In genomic region chr14:24194873-24195185, GRCh38 we compare ENCODE assay signal across 9 cellular contexts. TPM values are rescaled to one million over a fixed set of nuclear protein-coding genes. Genes with fewer than 3 reads are reported as not detected.
A peak's percentile ranks its signal among the peaks of the same experiment; 100 is the strongest.
DNase-seq lines count a peak whose midpoint lies in the region; ATAC-seq and TF ChIP-seq lines count a peak whose summit lies in the region.
"Had no signal": no experiment of that assay in that cellular context is flagged by ENCODE, and none has a peak within 500 bp of the region (broad histone marks: within the 10 kb centered on the region; RNA-seq: fewer than 3 reads in every experiment).

No MANE protein-coding gene starts in this region.

- TF ChIP-seq CTCF in cardiac muscle cell (IDR thresholded peaks at IDR 0.05; ENCODE audit: low read depth, low read length) (no peak), cardiac fibroblast (IDR thresholded peaks at IDR 0.05; ENCODE audit: low read depth, low read length) (no peak), vagina (IDR thresholded peaks at IDR 0.05) (no peak)

- TF ChIP-seq POLR2A in vagina (IDR thresholded peaks at IDR 0.05), result no peak

- H3K4me1 ChIP-seq in cardiac muscle cell (ENCODE audit: low read depth) (peaks cover 4% of the 10 kb centered on the region), mononuclear cell (ENCODE audit: insufficient read depth, low read length) (peaks cover 36% of the 10 kb centered on the region), vagina (peaks cover 39% of the 10 kb centered on the region)

- H3K9me3 ChIP-seq in cardiac muscle cell (ENCODE audit: low read depth) (no peaks in the 10 kb centered on the region), mononuclear cell (ENCODE audit: low read depth, low read length) (no peaks in the 10 kb centered on the region), vagina (no peaks in the 10 kb centered on the region)

- ATAC-seq in left cardiac atrium, result no peak
- no peak for ATAC-seq in GM18870 (IDR thresholded peaks at IDR 0.05; ENCODE audit: unreplicated experiment)

- H3K36me3 ChIP-seq in cardiac muscle cell, result peaks cover 9% of the 10 kb centered on the region
- H3K36me3 ChIP-seq in vagina, result peaks cover 0 to 15% of the 10 kb centered on the region in 2 donors

- intact Hi-C loops in left cardiac atrium (cut with DNase I), result no loop called here
- intact Hi-C loops in vagina (cut with DNase I), result no loop called here

- peak overlapping the region; percentile 98 for H3K27ac ChIP-seq in cardiac muscle cell
- H3K27ac ChIP-seq in vagina, result peak overlapping the region; percentile 95

- H3K4me3 ChIP-seq in cardiac muscle cell, result peak overlapping the region; percentile 67
- peak overlapping the region; percentile 84 to 93 for H3K4me3 ChIP-seq in cardiac fibroblast (replicated peaks in 1 of 2; ENCODE audit: low read depth in 2 of 2, low read length in 2 of 2)
- H3K4me3 ChIP-seq in mononuclear cell (ENCODE audit: low read length), result peak overlapping the region; percentile 67
- peak overlapping the region; percentile 65 to 72 for H3K4me3 ChIP-seq in vagina

- no peak for DNase-seq in cardiac muscle cell (ENCODE audit: low read depth in 1 of 2, low spot score in 1 of 2)
- no peak for DNase-seq in left cardiac atrium
- no peak for DNase-seq in cardiac fibroblast (ENCODE audit: low read depth in 2 of 2)
- DNase-seq in vagina (ENCODE audit: extremely low spot score in 2 of 2), result no peak
- DNase-seq in GF-D8 (lab: John Stamatoyannopoulos, UW), result no peak
- DNase-seq in NCI-H69 (lab: John Stamatoyannopoulos, UW), result no peak

- no peaks in the 10 kb centered on the region for H3K27me3 ChIP-seq in cardiac muscle cell
- H3K27me3 ChIP-seq in mononuclear cell (ENCODE audit: insufficient read depth, low read length), result no peaks in the 10 kb centered on the region
- no peaks in the 10 kb centered on the region for H3K27me3 ChIP-seq in vagina

RNA-seq across cellular contexts. Expression of gene TM9SF1, which starts 0.4 kb away (rescaled TPM):
- 40.2 and 50.3 TPM in 2 replicates for total RNA-seq in cardiac muscle cell
- polyA plus RNA-seq in cardiac muscle cell, result 55.2 and 65.3 TPM in 2 replicates
- total RNA-seq in left cardiac atrium, result 10 to 100 TPM; 30.7 to 34.0 TPM
- 13.6 TPM for total RNA-seq in mononuclear cell
- 37.3 TPM for total RNA-seq in vagina

RNA-seq across cellular contexts. Expression of gene IPO4, which starts 6.2 kb away (rescaled TPM):
- 32.0 and 40.7 TPM in 2 replicates for total RNA-seq in cardiac muscle cell
- polyA plus RNA-seq in cardiac muscle cell, result 26.4 and 34.5 TPM in 2 replicates
- 10 to 100 TPM; 11.8 to 30.2 TPM for total RNA-seq in left cardiac atrium
- total RNA-seq in mononuclear cell, result 13.3 TPM
- total RNA-seq in vagina, result 28.5 TPM

RNA-seq across cellular contexts. Expression of gene TSSK4, which starts 10.7 kb away (rescaled TPM):
- total RNA-seq in cardiac muscle cell (not detected in 2 replicates), left cardiac atrium (under 1 TPM in 1 of 2 donors, not detected in 1; 0.21 TPM), mononuclear cell (0.31 TPM), vagina (0.74 TPM)
- 2.3 and 3.3 TPM in 2 replicates for polyA plus RNA-seq in cardiac muscle cell
- total RNA-seq: M059J had no signal

RNA-seq across cellular contexts. Expression of gene CHMP4A, which starts 18.5 kb away (rescaled TPM):
- 26.4 and 31.0 TPM in 2 replicates for total RNA-seq in cardiac muscle cell
- 51.1 and 56.1 TPM in 2 replicates for polyA plus RNA-seq in cardiac muscle cell
- 10 to 100 TPM; 34.7 to 38.4 TPM for total RNA-seq in left cardiac atrium
- 90.8 TPM for total RNA-seq in mononuclear cell
- 37.6 TPM for total RNA-seq in vagina

RNA-seq across cellular contexts. Expression of gene MDP1, which starts 21.0 kb away (rescaled TPM):
- total RNA-seq in cardiac muscle cell (39.3 and 59.8 TPM in 2 replicates), left cardiac atrium (10 to 100 TPM; 14.5 to 18.2 TPM), mononuclear cell (4.5 TPM), vagina (32.7 TPM)
- 70.5 and 73.4 TPM in 2 replicates for polyA plus RNA-seq in cardiac muscle cell
